In the genomic region with DNA sequence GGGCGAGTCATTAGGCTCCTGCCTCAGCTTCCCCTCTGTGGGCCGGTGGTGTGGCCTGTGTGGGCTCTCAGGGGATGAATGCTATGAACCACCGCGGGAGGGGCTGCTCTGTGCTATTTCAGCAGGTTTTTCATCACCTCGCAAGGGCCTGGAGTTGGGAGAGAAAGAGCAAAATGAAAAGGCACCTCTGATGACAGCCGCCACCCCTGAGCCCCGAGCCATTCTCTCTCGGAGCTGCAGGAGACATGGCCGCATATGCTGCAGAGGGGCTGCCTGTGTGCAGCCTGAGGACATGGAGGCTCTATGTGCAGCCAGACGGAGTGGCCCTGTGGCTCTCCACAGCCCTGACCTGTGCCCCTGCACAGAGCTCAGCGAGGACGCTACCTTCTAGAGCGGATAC, we compare ENCODE assay signal across 18 cellular contexts.
DNase-seq lines count a peak whose midpoint lies in the region; ATAC-seq and TF ChIP-seq lines count a peak whose summit lies in the region.
"Had no signal": no experiment of that assay in that cellular context is flagged by ENCODE, and none has a peak within 500 bp of the region (broad histone marks: within the 10 kb centered on the region; RNA-seq: fewer than 3 reads in every experiment).

No MANE protein-coding gene starts in this region.

- H3K9me3 Mint-ChIP-seq in nephron, result no peaks in the 10 kb centered on the region
- H3K9me3 Mint-ChIP-seq in type B pancreatic cell, result no peaks in the 10 kb centered on the region
- no peaks in the 10 kb centered on the region for H3K9me3 Mint-ChIP-seq in neural progenitor cell
- H3K9me3 Mint-ChIP-seq in activated CD4-positive, alpha-beta memory T cell treated with anti-CD3 and anti-CD28 coated beads, Interleukin-2, amount 10 ng/mL, durations not matched to agents 7 days and 5 days, result peaks cover 4% of the 10 kb centered on the region
- H3K9me3 Mint-ChIP-seq: CD4-positive, alpha-beta T cell had no signal

- H3K4me3 ChIP-seq in heart right ventricle (no peak overlapping the region), coronary artery (no peak overlapping the region), neural progenitor cell (no peak overlapping the region)
- H3K4me3 ChIP-seq: GM12878 had no signal

- no peak overlapping the region for H3K4me3 Mint-ChIP-seq in nephron
- no peak overlapping the region for H3K4me3 Mint-ChIP-seq in type B pancreatic cell
- no peak overlapping the region for H3K4me3 Mint-ChIP-seq in neural progenitor cell
- H3K4me3 Mint-ChIP-seq in activated CD4-positive, alpha-beta memory T cell treated with anti-CD3 and anti-CD28 coated beads, Interleukin-2, amount 10 ng/mL, durations not matched to agents 7 days and 5 days, result no peak overlapping the region
- H3K4me3 Mint-ChIP-seq: CD4-positive, alpha-beta T cell had no signal

- H3K4me1 ChIP-seq in heart right ventricle, result peaks cover 0 to 15% (median 4%) of the 10 kb centered on the region in 9 donors
- peaks cover 8% of the 10 kb centered on the region for H3K4me1 ChIP-seq in neural progenitor cell

- H3K36me3 Mint-ChIP-seq in nephron (ENCODE audit: low read depth) (no peaks in the 10 kb centered on the region), type B pancreatic cell (no peaks in the 10 kb centered on the region), neural progenitor cell (no peaks in the 10 kb centered on the region)
- no peaks in the 10 kb centered on the region for H3K36me3 Mint-ChIP-seq in activated CD4-positive, alpha-beta memory T cell treated with anti-CD3 and anti-CD28 coated beads, Interleukin-2, amount 10 ng/mL, durations not matched to agents 7 days and 5 days (ENCODE audit: low read depth)

- peaks cover 18% of the 10 kb centered on the region for H3F3A ChIP-seq in neural progenitor cell (ENCODE audit: low read depth)

- H3K9ac ChIP-seq in neural progenitor cell, result no peak overlapping the region

- ATAC-seq in heart right ventricle, result no peak
- no peak for ATAC-seq in HG02852 (IDR thresholded peaks at IDR 0.05; ENCODE audit: unreplicated experiment)
- ATAC-seq: GM12878 had no signal

- no peak overlapping the region for H3K4me2 ChIP-seq in neural progenitor cell

- H3K27me3 Mint-ChIP-seq in nephron (ENCODE audit: low read depth) (peaks cover 3% of the 10 kb centered on the region), type B pancreatic cell (no peaks in the 10 kb centered on the region), neural progenitor cell (ENCODE audit: insufficient read depth, low read depth) (peaks cover 8% of the 10 kb centered on the region)
- H3K27me3 Mint-ChIP-seq in activated CD4-positive, alpha-beta memory T cell treated with anti-CD3 and anti-CD28 coated beads, Interleukin-2, amount 10 ng/mL, durations not matched to agents 7 days and 5 days, result no peaks in the 10 kb centered on the region
- H3K27me3 Mint-ChIP-seq: CD4-positive, alpha-beta T cell had no signal

- WGBS in heart right ventricle, 2 donors, result 87 to 90% methylated on average over 13 of the region's 13 CpGs

- peak; percentile 36 for DNase-seq in cardiac septum (ENCODE audit: low spot score)
- no peak for DNase-seq in heart right ventricle
- DNase-seq in coronary artery (ENCODE audit: low spot score), result peak; percentile 40
- DNase-seq in type B pancreatic cell (ENCODE audit: extremely low spot score, unreplicated experiment), result peak; percentile 58
- DNase-seq in neural progenitor cell (ENCODE audit: low spot score), result no peak
- no peak for DNase-seq in activated CD4-positive, alpha-beta memory T cell treated with anti-CD3 and anti-CD28 coated beads, Interleukin-2, amount 10 ng/mL, durations not matched to agents 7 days and 5 days
- DNase-seq: Calu3; CD4-positive, alpha-beta T cell; DMS79; IMR-90; Kasumi-1; NCI-H1105 treated with DMSO at 0.1 percent for 48 hours; NCI-H187; NCI-H446; SHP77 treated with DMSO at 0.1 percent for 48 hours had no signal

- TF ChIP-seq CTCF in heart right ventricle (IDR thresholded peaks at IDR 0.05) (no peak), coronary artery (IDR thresholded peaks at IDR 0.05) (no peak), nephron (IDR thresholded peaks at IDR 0.05; ENCODE audit: unreplicated experiment in 3 of 3) (no peak), type B pancreatic cell (conservative IDR thresholded peaks at IDR 0.05) (no peak), neural progenitor cell (IDR thresholded peaks at IDR 0.05) (no peak)

- CTCF ChIA-PET in activated CD4-positive, alpha-beta memory T cell treated with anti-CD3 and anti-CD28 coated beads, Interleukin-2, amount 10 ng/mL, durations not matched to agents 7 days and 5 days (lab: Charles Lee), result no interaction called here

- peaks cover 40% of the 10 kb centered on the region for H3K4me1 Mint-ChIP-seq in nephron
- H3K4me1 Mint-ChIP-seq in type B pancreatic cell (ENCODE audit: unreplicated experiment), result peaks cover 12% of the 10 kb centered on the region
- H3K4me1 Mint-ChIP-seq in neural progenitor cell, result peaks cover 20% of the 10 kb centered on the region
- peaks cover 4% of the 10 kb centered on the region for H3K4me1 Mint-ChIP-seq in activated CD4-positive, alpha-beta memory T cell treated with anti-CD3 and anti-CD28 coated beads, Interleukin-2, amount 10 ng/mL, durations not matched to agents 7 days and 5 days

- no peaks in the 10 kb centered on the region for H4K20me1 ChIP-seq in neural progenitor cell (ENCODE audit: low read depth)

- H3K36me3 ChIP-seq in heart right ventricle, result no peaks in the 10 kb centered on the region
- no peaks in the 10 kb centered on the region for H3K36me3 ChIP-seq in neural progenitor cell

- no peak overlapping the region for H2AFZ ChIP-seq in neural progenitor cell (replicated peaks)

- peaks cover 0 to 7% (median 0%) of the 10 kb centered on the region in 7 donors for H3K27me3 ChIP-seq in heart right ventricle
- no peaks in the 10 kb centered on the region for H3K27me3 ChIP-seq in neural progenitor cell

- intact Hi-C loops in cardiac septum (cut with DNase I), result no loop called here
- intact Hi-C loops in heart right ventricle (cut with DNase I), result loop anchor here in 1 of 10 donors (10.0 kb wide), 1 partner anchor 61 kb away; no protein-coding TSS in a partner anchor

- H3K27ac Mint-ChIP-seq in nephron (peak overlapping the region; percentile 59 to 73 (median 62)), type B pancreatic cell (no peak overlapping the region), neural progenitor cell (no peak overlapping the region)
- no peak overlapping the region for H3K27ac Mint-ChIP-seq in activated CD4-positive, alpha-beta memory T cell treated with anti-CD3 and anti-CD28 coated beads, Interleukin-2, amount 10 ng/mL, durations not matched to agents 7 days and 5 days
- H3K27ac Mint-ChIP-seq: CD4-positive, alpha-beta T cell had no signal

- H3K27ac ChIP-seq in heart right ventricle (no peak overlapping the region), coronary artery (no peak overlapping the region), neural progenitor cell (no peak overlapping the region)

- POLR2A ChIA-PET in activated CD4-positive, alpha-beta memory T cell treated with anti-CD3 and anti-CD28 coated beads, Interleukin-2, amount 10 ng/mL, durations not matched to agents 7 days and 5 days (lab: Charles Lee), result no interaction called here

- H3K79me2 ChIP-seq in neural progenitor cell (ENCODE audit: low read depth), result no peaks in the 10 kb centered on the region

- H3K9me3 ChIP-seq in heart right ventricle, result peaks cover 0 to 3% (median 0%) of the 10 kb centered on the region in 11 donors
- no peaks in the 10 kb centered on the region for H3K9me3 ChIP-seq in neural progenitor cell (ENCODE audit: low read depth)

Comparison
In these comparisons a context has a peak if more than half of its experiments do, and no peak if none do; other contexts are left out.
1. DNase-seq: peak in cardiac septum (single experiment), coronary artery (single experiment) and type B pancreatic cell (single experiment); none in heart right ventricle (0 of 2), neural progenitor cell (single experiment) and activated CD4-positive, alpha-beta memory T cell treated with anti-CD3 and anti-CD28 coated beads, Interleukin-2, amount 10 ng/mL, durations not matched to agents 7 days and 5 days (single experiment).
2. H3K27ac Mint-ChIP-seq: peak in nephron (3 of 3); none in type B pancreatic cell (single experiment), neural progenitor cell (single experiment) and activated CD4-positive, alpha-beta memory T cell treated with anti-CD3 and anti-CD28 coated beads, Interleukin-2, amount 10 ng/mL, durations not matched to agents 7 days and 5 days (single experiment).